ENCODE assay signal across 11 cellular contexts in the genomic region with DNA sequence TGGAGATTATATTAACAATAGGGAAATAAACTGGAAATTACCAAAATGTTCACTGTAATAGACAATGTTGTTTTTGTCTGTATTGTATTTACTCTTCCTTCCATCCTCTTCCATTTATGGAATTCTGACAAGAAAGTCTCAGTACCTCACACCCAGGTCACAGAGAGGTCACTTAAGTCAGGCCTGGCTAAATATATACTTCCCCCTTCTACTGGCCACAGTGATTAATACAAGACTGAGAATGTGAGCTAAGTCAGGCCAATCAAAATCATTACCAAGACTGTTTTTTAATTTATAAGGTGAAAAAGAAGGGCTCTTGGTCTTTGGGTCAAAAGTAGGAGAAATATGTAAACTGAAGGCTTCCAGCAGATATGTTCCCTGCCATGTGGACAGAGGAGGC.
DNase-seq lines count a peak whose midpoint lies in the region; ATAC-seq and FAIRE-seq lines count a peak whose summit lies in the region.
"Had no signal": no experiment of that assay in that cellular context is flagged by ENCODE, and none has a peak within 500 bp of the region (broad histone marks: within the 10 kb centered on the region; RNA-seq: fewer than 3 reads in every experiment).

No MANE protein-coding gene starts in this region.

- ATAC-seq in GM18508 (IDR thresholded peaks at IDR 0.05; ENCODE audit: insufficient read depth, unreplicated experiment): peak; percentile 80
- ATAC-seq in GM21723 (IDR thresholded peaks at IDR 0.05; ENCODE audit: unreplicated experiment): peak; percentile 76
- ATAC-seq in HG03520 (IDR thresholded peaks at IDR 0.05; ENCODE audit: unreplicated experiment): peak; percentile 63
- no peak for ATAC-seq in stimulated activated memory B cell treated with anti-CD40 and anti-IgM and Interleukin-4, amounts not matched to agents 10 μg/mL and 1 μg/mL and 100 μg/mL, for 72 hours
- ATAC-seq: activated T-helper 17 cell treated with anti-CD3 and anti-CD28 coated beads, Interleukin-2, amount 50 U/mL, for 72 hours; effector memory CD8-positive, alpha-beta T cell had no signal

- peaks cover 6% of the 10 kb centered on the region for H3K9me3 Mint-ChIP-seq in stimulated activated memory B cell treated with anti-CD40 and anti-IgM and Interleukin-4, amounts not matched to agents 10 μg/mL and 1 μg/mL and 100 μg/mL, for 72 hours
- H3K9me3 Mint-ChIP-seq: activated T-helper 17 cell treated with anti-CD3 and anti-CD28 coated beads, Interleukin-2, amount 50 U/mL, for 72 hours; effector memory CD8-positive, alpha-beta T cell had no signal

- DNase-seq in hypothalamus (lab: John Stamatoyannopoulos, UW): no peak
- DNase-seq in cerebellar nuclear complex (lab: John Stamatoyannopoulos, UW): no peak
- no peak for DNase-seq in posterior cingulate gyrus
- DNase-seq: DND-41; effector memory CD8-positive, alpha-beta T cell had no signal

- no peak overlapping the region for H3K27ac Mint-ChIP-seq in stimulated activated memory B cell treated with anti-CD40 and anti-IgM and Interleukin-4, amounts not matched to agents 10 μg/mL and 1 μg/mL and 100 μg/mL, for 72 hours
- H3K27ac Mint-ChIP-seq: activated T-helper 17 cell treated with anti-CD3 and anti-CD28 coated beads, Interleukin-2, amount 50 U/mL, for 72 hours had no signal

- H3K4me1 Mint-ChIP-seq in stimulated activated memory B cell treated with anti-CD40 and anti-IgM and Interleukin-4, amounts not matched to agents 10 μg/mL and 1 μg/mL and 100 μg/mL, for 72 hours: peaks cover 56% of the 10 kb centered on the region

- H3K27me3 Mint-ChIP-seq in stimulated activated memory B cell treated with anti-CD40 and anti-IgM and Interleukin-4, amounts not matched to agents 10 μg/mL and 1 μg/mL and 100 μg/mL, for 72 hours: no peaks in the 10 kb centered on the region
- H3K27me3 Mint-ChIP-seq: activated T-helper 17 cell treated with anti-CD3 and anti-CD28 coated beads, Interleukin-2, amount 50 U/mL, for 72 hours; effector memory CD8-positive, alpha-beta T cell had no signal

- H3K4me3 Mint-ChIP-seq in stimulated activated memory B cell treated with anti-CD40 and anti-IgM and Interleukin-4, amounts not matched to agents 10 μg/mL and 1 μg/mL and 100 μg/mL, for 72 hours: no peak overlapping the region
- H3K4me3 Mint-ChIP-seq: activated T-helper 17 cell treated with anti-CD3 and anti-CD28 coated beads, Interleukin-2, amount 50 U/mL, for 72 hours; effector memory CD8-positive, alpha-beta T cell had no signal

- peak; percentile 53 for FAIRE-seq in islet of Langerhans (lab: Jason Lieb, UNC)

- peaks cover 13% of the 10 kb centered on the region for H3K36me3 Mint-ChIP-seq in stimulated activated memory B cell treated with anti-CD40 and anti-IgM and Interleukin-4, amounts not matched to agents 10 μg/mL and 1 μg/mL and 100 μg/mL, for 72 hours

- intact Hi-C loops in posterior cingulate gyrus (cut with DNase I): no loop called here
